21 cellular contexts compared by ENCODE assay signal in genomic region chr17:17704931-17705330, GRCh38. TPM values are rescaled to one million over a fixed set of nuclear protein-coding genes. Genes with fewer than 3 reads are reported as not detected.
A peak's percentile ranks its signal among the peaks of the same experiment; 100 is the strongest.
DNase-seq lines count a peak whose midpoint lies in the region; ATAC-seq, FAIRE-seq and TF ChIP-seq lines count a peak whose summit lies in the region.
"Had no signal": no experiment of that assay in that cellular context is flagged by ENCODE, and none has a peak within 500 bp of the region (broad histone marks: within the 10 kb centered on the region; RNA-seq: fewer than 3 reads in every experiment).

No MANE protein-coding gene starts in this region.

- TF ChIP-seq RAD21 in H1 (IDR thresholded peaks at IDR 0.05 in 1 of 2, conservative IDR thresholded peaks at IDR 0.05 in 1 of 2; ENCODE audit: low read depth in 2 of 2, low read length in 2 of 2) = no peak

- no peaks in the 10 kb centered on the region for H3K27me3 Mint-ChIP-seq in osteocyte (ENCODE audit: unreplicated experiment)
- H3K27me3 Mint-ChIP-seq: CD4-positive, alpha-beta memory T cell had no signal

- no peak overlapping the region for H3K4ac ChIP-seq in H1 (replicated peaks; ENCODE audit: insufficient read length, low read depth, low read length)

- H3K9me3 ChIP-seq in BLaER1 (no peaks in the 10 kb centered on the region), HEK293 (ENCODE audit: control insufficient read depth, insufficient read depth, low read depth, low read length) (no peaks in the 10 kb centered on the region), H1 (ENCODE audit: insufficient read depth in 2 of 2, low read depth in 1 of 2, low read length in 1 of 2) (no peaks in the 10 kb centered on the region)
- H3K9me3 ChIP-seq: BE2C had no signal

- H3K4me3 ChIP-seq in BLaER1 (no peak overlapping the region), HEK293 (ENCODE audit: low read depth, low read length) (no peak overlapping the region), H1 (ENCODE audit: extremely low read depth in 1 of 4, insufficient read depth in 2 of 4, low read depth in 3 of 4, low read length in 4 of 4) (no peak overlapping the region)
- H3K4me3 ChIP-seq: GM23338, K562 had no signal

- no peaks in the 10 kb centered on the region for H3K9me3 Mint-ChIP-seq in osteocyte (ENCODE audit: unreplicated experiment)
- H3K9me3 Mint-ChIP-seq: CD4-positive, alpha-beta memory T cell; GM23338 had no signal

- H2BK120ac ChIP-seq in H1 (replicated peaks; ENCODE audit: low read depth, low read length) = no peak overlapping the region

- no peak for TF ChIP-seq EP300 in H1 (IDR thresholded peaks at IDR 0.05; ENCODE audit: borderline replicate concordance in 1 of 2, low read depth in 2 of 2, low read length in 2 of 2)

- no peak overlapping the region for H3K14ac ChIP-seq in H1 (ENCODE audit: insufficient read length)

- H3K4me1 Mint-ChIP-seq in osteocyte (ENCODE audit: unreplicated experiment) = peaks cover 78% of the 10 kb centered on the region

- peaks cover 4% of the 10 kb centered on the region for H3K36me3 Mint-ChIP-seq in osteocyte (ENCODE audit: unreplicated experiment)

- no peaks in the 10 kb centered on the region for H3K79me1 ChIP-seq in H1 (ENCODE audit: low read depth, low read length)

- no peaks in the 10 kb centered on the region for H3K79me2 ChIP-seq in H1 (ENCODE audit: control insufficient read depth in 1 of 2, insufficient read depth in 2 of 2, low read length in 2 of 2)

- FAIRE-seq in H1 (lab: Jason Lieb, UNC) = no peak
- FAIRE-seq: A204.1, GM19239, K562 had no signal

- no peak overlapping the region for H2BK15ac ChIP-seq in H1 (ENCODE audit: low read length)

- H3K56ac ChIP-seq in H1 (replicated peaks; ENCODE audit: insufficient read length, low read depth, low read length) = no peak overlapping the region

- 93% methylated on average over 2 of the region's 2 CpGs; no CpG with 5 or more reads in 1 of the 2 experiments for WGBS in H1 (ENCODE audit: extremely low coverage in 1 of 2, insufficient coverage in 1 of 2, insufficient read length in 1 of 2, insufficient replicate concordance in 2 of 2, low coverage in 1 of 2, low lambda C conversion rate in 2 of 2, missing lambda C conversion rate in 1 of 2), 2 experiments

- H3K4me1 ChIP-seq in BLaER1 (peaks cover 95% of the 10 kb centered on the region), HEK293 (ENCODE audit: control insufficient read depth, insufficient read depth, low read length) (peaks cover under 1% of the 10 kb centered on the region; the same call in 1 of the 2 replicates), H1 (replicated peaks in 1 of 4; ENCODE audit: control insufficient read depth in 3 of 4, insufficient read depth in 4 of 4, low read length in 3 of 4) (peaks cover 0 to 23% (median 14%) of the 10 kb centered on the region in 4 experiments; a peak in 6 of 7 replicates)
- H3K4me1 ChIP-seq: BE2C had no signal

- no peak overlapping the region for H2AFZ ChIP-seq in H1 (ENCODE audit: low read length)
- H2AFZ ChIP-seq: GM23338 had no signal

- H3K9ac ChIP-seq in BLaER1 = no peak overlapping the region
- H3K9ac ChIP-seq in H1 (replicated peaks in 1 of 4; ENCODE audit: extremely low read depth in 1 of 4, low read depth in 3 of 4, low read length in 3 of 4) = no peak overlapping the region

- POLR2A ChIA-PET in HEK293 (lab: Yijun Ruan, JAX) = no interaction called here
- POLR2A ChIA-PET in H1 (lab: Charles Lee; ENCODE audit: partially characterized antibody) = no interaction called here

- H3K27me3 ChIP-seq in BLaER1 (peaks cover 12% of the 10 kb centered on the region), H1 (replicated peaks in 1 of 4; ENCODE audit: control insufficient read depth in 3 of 4, extremely low read depth in 1 of 4, insufficient read depth in 3 of 4, low read length in 3 of 4) (peaks cover 49 to 78% (median 71%) of the 10 kb centered on the region in 4 experiments)
- H3K27me3 ChIP-seq: BE2C had no signal

- H4K20me1 ChIP-seq in BLaER1 (peaks cover 100% of the 10 kb centered on the region), H1 (replicated peaks in 1 of 2; ENCODE audit: control insufficient read depth in 1 of 2, insufficient read depth in 2 of 2, low read length in 2 of 2) (peaks cover 23 to 33% of the 10 kb centered on the region in 2 experiments)

- TF ChIP-seq POLR2A in H1 (IDR thresholded peaks at IDR 0.05; ENCODE audit: control extremely low read depth in 1 of 2, low read depth in 2 of 2, low read length in 2 of 2) = no peak

- H2BK5ac ChIP-seq in H1 (ENCODE audit: low read depth, low read length) = no peak overlapping the region

- 0 out of 2 replicates have a peak overlapping the region, but pooled peaks have one; percentile 26 for H2AK5ac ChIP-seq in H1 (ENCODE audit: low read depth, low read length)

- H4K5ac ChIP-seq in H1 (ENCODE audit: insufficient read length, low read depth, low read length) = no peak overlapping the region

- CTCF ChIA-PET in HEK293 (lab: Yijun Ruan, JAX) (interaction anchor here (0.5 to 0.7 kb wide), 3 partner anchors 9 to 217 kb away, joined by 3 read pairs; no protein-coding TSS in a partner anchor), H1 (lab: Charles Lee; ENCODE audit: partially characterized antibody) (interaction anchor here (1.1 to 2.7 kb wide), 4 partner anchors 9 to 108 kb away, joined by 4 to 7 read pairs (median 5); no protein-coding TSS in a partner anchor)

- H2BK20ac ChIP-seq in H1 (ENCODE audit: low read length) = no peak overlapping the region

- no peak overlapping the region for H4K8ac ChIP-seq in H1 (ENCODE audit: extremely low read depth, insufficient read depth, low read length)

- H3K4me2 ChIP-seq in BLaER1 (peak overlapping the region; percentile 53), H1 (ENCODE audit: insufficient read depth in 1 of 2, low read depth in 2 of 2, low read length in 2 of 2) (no peak overlapping the region)
- H3K4me2 ChIP-seq: GM23338 had no signal

- H3K4me3 Mint-ChIP-seq in osteocyte (ENCODE audit: unreplicated experiment) = no peak overlapping the region
- H3K4me3 Mint-ChIP-seq: CD14-positive monocyte; CD4-positive, alpha-beta memory T cell; GM23338 had no signal

- TF ChIP-seq CTCF in HEK293 (tag by site-specific recombination; IDR thresholded peaks at IDR 0.05) = no peak
- TF ChIP-seq CTCF in H1 (IDR thresholded peaks at IDR 0.05; ENCODE audit: control extremely low read depth in 1 of 3, insufficient read depth in 1 of 3, low read depth in 1 of 3, low read length in 3 of 3) = no peak
- no peak for TF ChIP-seq CTCF in osteocyte (IDR thresholded peaks at IDR 0.05)

- H4K91ac ChIP-seq in H1 (replicated peaks; ENCODE audit: insufficient read length, low read length) = no peak overlapping the region

- ATAC-seq in left cardiac atrium (no peak), GM21360 (IDR thresholded peaks at IDR 0.05; ENCODE audit: unreplicated experiment) (no peak)
- ATAC-seq: GM23338, HCT116, K562 had no signal

- H3K36me3 ChIP-seq in BLaER1 (peaks cover 61% of the 10 kb centered on the region), HEK293 (ENCODE audit: control insufficient read depth in 2 of 2, insufficient read depth in 1 of 2, low read length in 2 of 2) (peaks cover 4 to 6% of the 10 kb centered on the region in 2 experiments; a peak in 2 of 3 replicates), H1 (ENCODE audit: control insufficient read depth in 2 of 4, insufficient read depth in 4 of 4, low read length in 3 of 4) (no peaks in the 10 kb centered on the region)
- H3K36me3 ChIP-seq: BE2C had no signal

- peak overlapping the region; percentile 41 for H3K27ac Mint-ChIP-seq in osteocyte (ENCODE audit: unreplicated experiment)
- H3K27ac Mint-ChIP-seq: CD4-positive, alpha-beta memory T cell; GM23338 had no signal

- H3K23me2 ChIP-seq in H1 (ENCODE audit: low read depth, low read length) = peaks cover 2% of the 10 kb centered on the region; the same call in 1 of the 2 replicates

- intact Hi-C loops in left cardiac atrium (cut with DNase I) = no loop called here

- no peak overlapping the region for H2BK12ac ChIP-seq in H1 (ENCODE audit: low read depth, low read length)

- DNase-seq in H1 (ENCODE audit: low read depth in 1 of 2, low spot score in 2 of 2) (no peak), osteocyte (ENCODE audit: extremely low spot score, unreplicated experiment) (no peak), left cardiac atrium (no peak), 8988T (no peak)
- DNase-seq: ACHN; BE2C; CD4-positive, alpha-beta memory T cell; DMS153; DMS79; GDM1; H7; IMR-90 had no signal

- H3K27ac ChIP-seq in BLaER1 (no peak overlapping the region), HEK293 (ENCODE audit: extremely low read depth, low read depth, low read length) (no peak overlapping the region), H1 (ENCODE audit: low read depth, low read length) (no peak overlapping the region)

- no peak overlapping the region for H3K23ac ChIP-seq in H1 (ENCODE audit: insufficient read length)

- H3K18ac ChIP-seq in H1 (ENCODE audit: extremely low read depth, low read length) = no peak overlapping the region

TF ChIP-seq in H1, 55 proteins besides CTCF, POLR2A, EP300 and RAD21 (continues in another document):
- TF ChIP-seq RBBP5 (IDR thresholded peaks at IDR 0.05; ENCODE audit: borderline replicate concordance, low read depth, low read length) (no peak), GABPA (IDR thresholded peaks at IDR 0.05; ENCODE audit: borderline replicate concordance, insufficient read depth, low read length) (no peak), SP2 (IDR thresholded peaks at IDR 0.05; ENCODE audit: low read length) (no peak), TAF7 (optimal IDR thresholded peaks at IDR 0.05; ENCODE audit: borderline replicate concordance, low read depth, low read length) (no peak), ASH2L (IDR thresholded peaks at IDR 0.05; ENCODE audit: low read length) (no peak), POLR2AphosphoS5 (IDR thresholded peaks at IDR 0.05; ENCODE audit: low read depth, low read length) (no peak), ATF3 (IDR thresholded peaks at IDR 0.05; ENCODE audit: insufficient read depth, low read depth, low read length) (no peak)

RNA-seq across cellular contexts. Expression of gene RAI1, which starts 23.7 kb away (rescaled TPM):
- 0.80 and 1.2 TPM in 2 replicates for total RNA-seq in H1 (2021; fragmentation: NEBNext Ultra II Directional; extraction: Animal tissue kit (Norgen Biotek cat#: 25700))
- 0.39 and 0.57 TPM in 2 replicates for polyA plus RNA-seq in H1 (2011; rRNA removed)
- polyA plus RNA-seq in H1 (2011; cell fraction: cytosol; rRNA removed) = 0.45 TPM
- 1.5 TPM for polyA plus RNA-seq in H1 (2011; cell fraction: nucleus; rRNA removed)
- polyA plus RNA-seq in H1 (2012, experiment 1 of 2) = 0.89 to 1.6 TPM (median 1.1 TPM) in 4 replicates
- 0.58 TPM for polyA plus RNA-seq in H1 (2012, experiment 2 of 2)
- 0.71 TPM for polyA plus RNA-seq in H1 (2013, experiment 1 of 2)
- 0.57 TPM for polyA plus RNA-seq in H1 (2013, experiment 2 of 2)
- 0.13 and 0.22 TPM in 2 replicates for polyA minus RNA-seq in H1 (2011; rRNA and poly(A)+ RNA removed)
- polyA minus RNA-seq in H1 (2011; cell fraction: cytosol; rRNA and poly(A)+ RNA removed) = 0.73 TPM
- 1.4 TPM for polyA minus RNA-seq in H1 (2011; cell fraction: nucleus; rRNA and poly(A)+ RNA removed)
- total RNA-seq in osteocyte = 40.0 and 40.1 TPM in 2 replicates
- total RNA-seq in left cardiac atrium = 10 to 100 TPM; 22.4 to 32.3 TPM

Comparison
In these comparisons a context has a peak if more than half of its experiments do, and no peak if none do; other contexts are left out.
1. RNA of gene RAI1, which starts 23.7 kb away (total RNA-seq): 40.0 to 40.1 TPM in osteocyte and 22.4 to 32.3 TPM in left cardiac atrium; 0.80 to 1.2 TPM in H1; every median in the first group is over 10 times any median in the second.